In the genomic region with DNA sequence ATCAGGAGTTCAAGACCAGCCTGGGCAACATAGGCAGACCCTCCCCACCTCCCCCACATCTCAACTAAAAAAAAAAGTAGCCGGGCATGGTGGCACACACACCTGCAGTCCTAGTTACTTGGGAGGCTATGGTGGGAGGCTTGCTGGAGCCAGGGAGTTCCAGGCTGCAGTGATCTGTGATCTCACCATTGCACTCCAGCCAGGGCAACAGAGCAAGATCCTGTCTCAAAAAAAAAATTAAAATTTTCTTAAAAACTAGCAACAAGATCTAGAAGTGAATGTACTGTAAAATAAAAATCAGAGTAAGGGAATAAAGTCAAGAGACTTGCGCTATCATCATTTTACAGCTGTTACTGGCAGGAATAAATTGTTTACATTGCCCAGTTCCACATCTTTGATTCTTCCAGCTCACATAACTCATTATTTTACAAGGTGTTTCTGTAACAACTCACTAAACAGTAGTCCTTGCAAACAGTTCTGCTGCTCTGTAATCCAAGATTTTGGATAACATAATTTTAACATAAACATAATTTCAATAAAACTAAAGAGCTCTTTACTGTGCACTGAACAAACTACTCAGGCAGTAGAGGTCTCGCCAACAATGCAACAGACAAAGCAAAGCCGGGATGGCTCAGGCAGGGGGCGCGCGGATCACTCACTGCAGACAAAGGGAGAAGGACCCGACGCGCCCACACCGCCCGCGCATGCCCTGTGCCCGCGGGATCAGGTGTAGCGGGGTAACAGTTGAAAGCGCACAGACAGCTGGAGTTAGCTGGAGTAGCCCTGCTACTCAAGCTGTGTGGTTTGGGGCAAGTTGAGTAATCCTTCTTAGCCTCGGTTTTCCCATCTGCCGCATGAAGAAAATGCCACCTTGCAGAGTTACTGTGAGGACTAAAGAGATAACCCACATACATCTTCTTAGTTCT, we compare ENCODE assay signal across 8 cellular contexts.
DNase-seq lines count a peak whose midpoint lies in the region; TF ChIP-seq lines count a peak whose summit lies in the region.

No MANE protein-coding gene starts in this region.

- H3K27me3 ChIP-seq in GM23248 (replicated peaks; ENCODE audit: insufficient read depth), result peaks cover 39% of the 10 kb centered on the region
- no peaks in the 10 kb centered on the region for H3K27me3 ChIP-seq in Peyer's patch

- H3K27ac ChIP-seq in GM23248 (no peak overlapping the region), Peyer's patch (no peak overlapping the region)

- in situ Hi-C loops in GM23248 (cut with MboI), result loop anchor here (10.0 kb wide), 1 partner anchor 184 kb away; no protein-coding TSS in a partner anchor

- TF ChIP-seq POLR2A in Peyer's patch (IDR thresholded peaks at IDR 0.05), result no peak

- H4K20me1 ChIP-seq in GM23248 (ENCODE audit: insufficient read depth), result no peaks in the 10 kb centered on the region

- H3K9me3 ChIP-seq in GM23248 (ENCODE audit: low read depth) (no peaks in the 10 kb centered on the region), Peyer's patch (no peaks in the 10 kb centered on the region)

- DNase-seq in Daoy (ENCODE audit: low read depth), result peak; percentile 93
- peak; percentile 29 for DNase-seq in GM23248
- DNase-seq in Peyer's patch, result peak; percentile 79 to 92 (median 88)
- DNase-seq in activated T-helper 1 cell treated with Interleukin-2 at 50 U/mL for 16 hours (ENCODE audit: low read depth), result peak; percentile 58
- DNase-seq in foreskin melanocyte, result peak; percentile 13
- DNase-seq in progenitor cell of endocrine pancreas (ENCODE audit: low spot score, unreplicated experiment), result peak; percentile 54
- no peak for DNase-seq in AG08396 (ENCODE audit: low spot score)

- peak overlapping the region; percentile 53 for H3K4me3 Mint-ChIP-seq in progenitor cell of endocrine pancreas (ENCODE audit: low read depth)

- no peak overlapping the region for H3K9ac ChIP-seq in GM23248

- TF ChIP-seq CTCF in LNCAP (IDR thresholded peaks at IDR 0.05) (peak; percentile 66), Peyer's patch (IDR thresholded peaks at IDR 0.05) (peak; percentile 5 to 53 (median 42)), progenitor cell of endocrine pancreas (IDR thresholded peaks at IDR 0.05; ENCODE audit: unreplicated experiment) (peak; percentile 55)

- peaks cover 23% of the 10 kb centered on the region for H3K4me1 Mint-ChIP-seq in progenitor cell of endocrine pancreas (ENCODE audit: low read depth)

- no peaks in the 10 kb centered on the region for H3K36me3 Mint-ChIP-seq in progenitor cell of endocrine pancreas (ENCODE audit: insufficient read depth)

- H3K79me2 ChIP-seq in GM23248 (ENCODE audit: insufficient read depth), result no peaks in the 10 kb centered on the region

- no peaks in the 10 kb centered on the region for H3F3A ChIP-seq in GM23248 (ENCODE audit: insufficient read depth)

- H3K27me3 Mint-ChIP-seq in progenitor cell of endocrine pancreas, result no peaks in the 10 kb centered on the region

- H3K9me2 ChIP-seq in GM23248 (ENCODE audit: insufficient read depth), result no peaks in the 10 kb centered on the region

- H3K27ac Mint-ChIP-seq in progenitor cell of endocrine pancreas, result no peak overlapping the region

- no peak overlapping the region for H2AFZ ChIP-seq in GM23248

- no peak overlapping the region for H3K4me3 ChIP-seq in GM23248
- H3K4me3 ChIP-seq in Peyer's patch, result peak overlapping the region in 1 of 4 donors; percentile 11

- H3K36me3 ChIP-seq in GM23248 (ENCODE audit: low read depth), result no peaks in the 10 kb centered on the region
- H3K36me3 ChIP-seq in Peyer's patch, result no peaks in the 10 kb centered on the region

- H3K9me3 Mint-ChIP-seq in progenitor cell of endocrine pancreas (ENCODE audit: low read depth), result no peaks in the 10 kb centered on the region

- H3K4me2 ChIP-seq in GM23248 (ENCODE audit: unreplicated experiment), result no peak overlapping the region

- WGBS in GM23248 (ENCODE audit: low coverage in 1 of 2, low lambda C conversion rate in 2 of 2, missing lambda C conversion rate in 2 of 2), 2 experiments, result 15 to 18% methylated on average over 19 of the region's 19 CpGs

- H3K4me1 ChIP-seq in GM23248 (ENCODE audit: insufficient read depth), result no peaks in the 10 kb centered on the region
- H3K4me1 ChIP-seq in Peyer's patch, result peaks cover 0 to 6% (median 0%) of the 10 kb centered on the region in 4 donors
